ENCODE assay signal across 23 cellular contexts in genomic region chr22:19990188-19990587, GRCh38. TPM values are rescaled to one million over a fixed set of nuclear protein-coding genes. Genes with fewer than 3 reads are reported as not detected.
DNase-seq lines count a peak whose midpoint lies in the region; ATAC-seq, FAIRE-seq and TF ChIP-seq lines count a peak whose summit lies in the region.
"Had no signal": no experiment of that assay in that cellular context is flagged by ENCODE, and none has a peak within 500 bp of the region (broad histone marks: within the 10 kb centered on the region; RNA-seq: fewer than 3 reads in every experiment).

No MANE protein-coding gene starts in this region.

- DNase-seq in BE2C (peak; percentile 18), ascending aorta (ENCODE audit: low spot score in 2 of 2) (no peak), kidney (peak; percentile 38), thoracic aorta (ENCODE audit: low spot score) (no peak), NCI-H146 treated with DMSO at 0.1 percent for 48 hours (lab: John Stamatoyannopoulos, UW; ENCODE audit: unreplicated experiment) (no peak), NCI-H1048 (lab: John Stamatoyannopoulos, UW) (no peak)
- DNase-seq: DMS79 treated with DMSO at 0.1 percent for 48 hours; HCEC 1CT; KG1; NCI-H1105; NCI-H146; NCI-H2081; NCI-H2171; NCI-H345; NCI-H524; NCI-H774; NK-92 treated with Interleukin-12 subunit alpha and Interleukin-12 subunit beta, amount 100 ng/mL, for 24 hours; SJCRH30 had no signal

- no peak overlapping the region for H3K9ac ChIP-seq in kidney (ENCODE audit: low read length in 2 of 2)

- H3K9me3 ChIP-seq in BE2C (no peaks in the 10 kb centered on the region), ascending aorta (no peaks in the 10 kb centered on the region), kidney (ENCODE audit: control insufficient read depth in 1 of 2, low read length in 2 of 2) (no peaks in the 10 kb centered on the region), thoracic aorta (no peaks in the 10 kb centered on the region)
- H3K9me3 ChIP-seq: SJCRH30 had no signal

- TF ChIP-seq CTCF in BE2C (IDR thresholded peaks at IDR 0.05; ENCODE audit: low read depth, low read length) = no peak
- TF ChIP-seq CTCF in ascending aorta (IDR thresholded peaks at IDR 0.05) = no peak
- no peak for TF ChIP-seq CTCF in kidney (IDR thresholded peaks at IDR 0.05; ENCODE audit: borderline replicate concordance, extremely low read depth, insufficient read depth)
- TF ChIP-seq CTCF in thoracic aorta (IDR thresholded peaks at IDR 0.05) = no peak

- H3K36me3 ChIP-seq in BE2C = peaks cover 10% of the 10 kb centered on the region
- no peaks in the 10 kb centered on the region for H3K36me3 ChIP-seq in ascending aorta
- no peaks in the 10 kb centered on the region for H3K36me3 ChIP-seq in kidney (ENCODE audit: control insufficient read depth in 1 of 2, insufficient read depth in 2 of 2, low read length in 2 of 2)
- H3K36me3 ChIP-seq in thoracic aorta = no peaks in the 10 kb centered on the region
- H3K36me3 ChIP-seq: SJCRH30 had no signal

- peak overlapping the region; percentile 87 to 97 for H3K27ac ChIP-seq in ascending aorta
- H3K27ac ChIP-seq in kidney (ENCODE audit: low read depth in 2 of 2, low read length in 2 of 2) = peak overlapping the region in 1 of 2 donors; percentile 3
- peak overlapping the region; percentile 74 to 88 for H3K27ac ChIP-seq in thoracic aorta
- H3K27ac ChIP-seq: HL-60, SJCRH30 had no signal

- H3K4me1 ChIP-seq in BE2C = peaks cover 55% of the 10 kb centered on the region
- H3K4me1 ChIP-seq in ascending aorta = peaks cover 35 to 51% of the 10 kb centered on the region in 2 donors
- H3K4me1 ChIP-seq in kidney (ENCODE audit: control insufficient read depth in 1 of 2, insufficient read depth in 1 of 2, low read depth in 1 of 2, low read length in 2 of 2) = peaks cover 0 to 18% of the 10 kb centered on the region in 2 donors
- H3K4me1 ChIP-seq in thoracic aorta (ENCODE audit: control insufficient read depth in 1 of 2, low read depth in 2 of 2) = peaks cover 44 to 74% of the 10 kb centered on the region in 2 donors

- intact Hi-C loops in ascending aorta (cut with DNase I) = no loop called here
- intact Hi-C loops in kidney (cut with DNase I) = no loop called here

- no peak for ATAC-seq in thoracic aorta (ENCODE audit: insufficient number of reproducible peaks, low FRiP score, low read depth)
- ATAC-seq in GM19324 (IDR thresholded peaks at IDR 0.05; ENCODE audit: low FRiP score, unreplicated experiment) = no peak
- ATAC-seq: GM23338, Panc1 had no signal

- H3K4me3 ChIP-seq in BE2C (ENCODE audit: low read depth, low read length) (no peak overlapping the region), ascending aorta (no peak overlapping the region), kidney (ENCODE audit: low read length in 2 of 2) (no peak overlapping the region), thoracic aorta (no peak overlapping the region)
- H3K4me3 ChIP-seq: GM23338, SJCRH30 had no signal

- FAIRE-seq in kidney (lab: Jason Lieb, UNC) = no peak
- FAIRE-seq: A204.1 had no signal

- no peaks in the 10 kb centered on the region for H3K27me3 ChIP-seq in BE2C
- no peaks in the 10 kb centered on the region for H3K27me3 ChIP-seq in ascending aorta
- no peaks in the 10 kb centered on the region for H3K27me3 ChIP-seq in thoracic aorta (replicated peaks; ENCODE audit: insufficient read depth)
- H3K27me3 ChIP-seq: SJCRH30 had no signal

RNA-seq across cellular contexts. Expression of gene ARVCF, which starts 26.4 kb away (rescaled TPM):
- 335 TPM for polyA plus RNA-seq in BE2C (2012; ENCODE audit: insufficient read depth, insufficient read length, low read depth)
- total RNA-seq in ascending aorta (252 TPM), kidney (21.9 TPM), thoracic aorta (100 to 1,000 TPM in 1 of 2 donors, 10 to 100 TPM in 1; 95.0 to 165 TPM)
- polyA plus RNA-seq in kidney (ENCODE audit: insufficient read depth, low read depth, low replicate concordance) = 16.0 TPM

RNA-seq across cellular contexts. Expression of gene TANGO2, which starts 30.7 kb away (rescaled TPM):
- 8.0 TPM for polyA plus RNA-seq in BE2C (2012; ENCODE audit: insufficient read depth, insufficient read length, low read depth)
- total RNA-seq in ascending aorta (26.3 TPM), kidney (27.7 TPM), thoracic aorta (100 to 1,000 TPM in 1 of 2 donors, 10 to 100 TPM in 1; 48.7 to 109 TPM)
- polyA plus RNA-seq in kidney (ENCODE audit: insufficient read depth, low read depth, low replicate concordance) = 37.3 TPM

RNA-seq across cellular contexts. Expression of gene TXNRD2, which starts 48.6 kb away (rescaled TPM):
- polyA plus RNA-seq in BE2C (2012; ENCODE audit: insufficient read depth, insufficient read length, low read depth) = 46.2 TPM
- total RNA-seq in ascending aorta (46.0 TPM), kidney (28.6 TPM), thoracic aorta (10 to 100 TPM; 27.4 to 37.6 TPM)
- 50.6 TPM for polyA plus RNA-seq in kidney (ENCODE audit: insufficient read depth, low read depth, low replicate concordance)

RNA-seq across cellular contexts. Expression of gene COMT, which starts 48.6 kb away (rescaled TPM):
- 286 TPM for polyA plus RNA-seq in BE2C (2012; ENCODE audit: insufficient read depth, insufficient read length, low read depth)
- total RNA-seq in ascending aorta (150 TPM), kidney (118 TPM), thoracic aorta (100 to 1,000 TPM; 230 to 300 TPM)
- polyA plus RNA-seq in kidney (ENCODE audit: insufficient read depth, low read depth, low replicate concordance) = 244 TPM

Comparison
In these comparisons a context has a peak if more than half of its experiments do, and no peak if none do; other contexts are left out.
1. DNase-seq: peak in BE2C (single experiment) and kidney (single experiment); none in ascending aorta (0 of 2), thoracic aorta (single experiment), NCI-H146 treated with DMSO at 0.1 percent for 48 hours (single experiment) and NCI-H1048 (single experiment).